ENCODE assay signal across 11 cellular contexts in genomic region chr22:32999039-32999861, GRCh38. TPM values are rescaled to one million over a fixed set of nuclear protein-coding genes. Genes with fewer than 3 reads are reported as not detected.
"Had no signal": no experiment of that assay in that cellular context is flagged by ENCODE, and none has a peak within 500 bp of the region (broad histone marks: within the 10 kb centered on the region; RNA-seq: fewer than 3 reads in every experiment).

No MANE protein-coding gene starts in this region.

- H3K27me3 ChIP-seq: neural progenitor cell had no signal

- ATAC-seq: pancreas; stimulated activated effector memory CD8-positive, alpha-beta T cell treated with anti-CD3 and anti-CD28 coated beads, Interleukin-12 subunit alpha, Interleukin-12 subunit beta, amount 100 ng/mL, for 72 hours had no signal

- H3K9me3 ChIP-seq: pancreas, thoracic aorta had no signal

- H3K27ac ChIP-seq: neural progenitor cell, pancreas, thoracic aorta had no signal

- H3K36me3 ChIP-seq: neural progenitor cell, pancreas, thoracic aorta had no signal

- H3K4me3 ChIP-seq: lung, neural progenitor cell, pancreas, thoracic aorta had no signal

- H3K4me1 ChIP-seq: pancreas had no signal

- H3K9ac ChIP-seq: neural progenitor cell had no signal

- DNase-seq: activated CD4-positive, CD25-positive, alpha-beta regulatory T cell treated with anti-CD3 and anti-CD28 coated beads, Interleukin-2, amount 50 U/mL, for 72 hours; activated naive CD4-positive, alpha-beta T cell treated with anti-CD3 and anti-CD28 coated beads, Interleukin-2, amount 10 ng/mL, durations not matched to agents 7 days and 5 days; endodermal cell; midbrain; pancreas had no signal

RNA-seq across cellular contexts. Expression of gene SYN3, which starts 58.9 kb away (rescaled TPM):
- total RNA-seq: renal cortical epithelial cell; T-helper 1 cell treated with Interleukin-12 subunit alpha and Interleukin-12 subunit beta and Interleukin-4 antibody, amounts not matched to agents 30 ng/mL and 1 ng/mL, for 36 hours; thoracic aorta had no signal
